9 cellular contexts compared by ENCODE assay signal in genomic region chr19:1068111-1069001, GRCh38. TPM values are rescaled to one million over a fixed set of nuclear protein-coding genes. Genes with fewer than 3 reads are reported as not detected.
A peak's percentile ranks its signal among the peaks of the same experiment; 100 is the strongest.
DNase-seq lines count a peak whose midpoint lies in the region; ATAC-seq and TF ChIP-seq lines count a peak whose summit lies in the region.
"Had no signal": no experiment of that assay in that cellular context is flagged by ENCODE, and none has a peak within 500 bp of the region (broad histone marks: within the 10 kb centered on the region; RNA-seq: fewer than 3 reads in every experiment).

No MANE protein-coding gene starts in this region.

- no peaks in the 10 kb centered on the region for H4K20me1 ChIP-seq in SK-N-SH (ENCODE audit: insufficient read depth)

- H3K4me1 ChIP-seq in SK-N-SH (ENCODE audit: control insufficient read depth in 1 of 2, insufficient read depth in 2 of 2, low read depth in 1 of 2, low read length in 1 of 2) (peaks cover 0 to 20% of the 10 kb centered on the region in 2 experiments; a peak in 1 of 4 replicates), right cardiac atrium (ENCODE audit: control insufficient read depth, insufficient read depth, low read length) (no peaks in the 10 kb centered on the region), tibial nerve (peaks cover 0 to 69% (median 25%) of the 10 kb centered on the region in 4 donors)

- peak overlapping the region; percentile 90 for H3K4me3 Mint-ChIP-seq in activated T-cell treated with anti-CD3 and anti-CD28 coated beads, Interleukin-2, amount 50 U/mL, for 24 hours

- no peak overlapping the region for H3K4me2 ChIP-seq in SK-N-SH

- no peaks in the 10 kb centered on the region for H3K79me2 ChIP-seq in SK-N-SH (ENCODE audit: insufficient read depth)

- no peaks in the 10 kb centered on the region for H3K36me3 ChIP-seq in SK-N-SH (replicated peaks in 1 of 2; ENCODE audit: control insufficient read depth in 1 of 2, insufficient read depth in 2 of 2, low read length in 1 of 2)
- H3K36me3 ChIP-seq in tibial nerve = no peaks in the 10 kb centered on the region

- H3K27me3 Mint-ChIP-seq in activated T-cell treated with anti-CD3 and anti-CD28 coated beads, Interleukin-2, amount 50 U/mL, for 24 hours = no peaks in the 10 kb centered on the region

- H3K27me3 ChIP-seq in SK-N-SH (ENCODE audit: insufficient read depth) = peaks cover 37% of the 10 kb centered on the region
- no peaks in the 10 kb centered on the region for H3K27me3 ChIP-seq in right cardiac atrium (ENCODE audit: control insufficient read depth, insufficient read depth)
- peaks cover 2 to 75% of the 10 kb centered on the region in 2 donors for H3K27me3 ChIP-seq in tibial nerve

- WGBS in SK-N-SH (ENCODE audit: low lambda C conversion rate) = 49% methylated on average over 16 of the region's 44 CpGs
- 67% methylated on average over 44 of the region's 44 CpGs for WGBS in right cardiac atrium
- WGBS in tibial nerve, 2 donors = 65 to 73% methylated on average over 23 to 27 of the region's 44 CpGs

- H2AFZ ChIP-seq in SK-N-SH (ENCODE audit: low read depth) = no peak overlapping the region

- DNase-seq in SK-N-SH = no peak
- peak; percentile 77 for DNase-seq in activated T-cell treated with anti-CD3 and anti-CD28 coated beads, Interleukin-2, amount 50 U/mL, for 24 hours
- peak; percentile 51 to 84 (median 83) for DNase-seq in right cardiac atrium
- peak in 1 of 2 donors; percentile 48 for DNase-seq in tibial nerve (ENCODE audit: low spot score in 2 of 2)
- no peak for DNase-seq in SK-N-DZ (ENCODE audit: low spot score)
- no peak for DNase-seq in glomerular visceral epithelial cell (ENCODE audit: extremely low spot score)
- no peak for DNase-seq in NCI-H748 treated with DMSO at 0.1 percent for 48 hours (lab: John Stamatoyannopoulos, UW)

- H3K27ac ChIP-seq in SK-N-SH (ENCODE audit: low read depth in 2 of 2, low read length in 1 of 2) = no peak overlapping the region
- no peak overlapping the region for H3K27ac ChIP-seq in right cardiac atrium (ENCODE audit: low read length)
- H3K27ac ChIP-seq in tibial nerve = peak overlapping the region in 2 of 4 donors; percentile 65 to 87

- intact Hi-C loops in right cardiac atrium (cut with DNase I) = no loop called here

- H3K9me3 Mint-ChIP-seq in activated T-cell treated with anti-CD3 and anti-CD28 coated beads, Interleukin-2, amount 50 U/mL, for 24 hours = no peaks in the 10 kb centered on the region

- CTCF ChIA-PET in SK-N-SH (lab: Yijun Ruan, JAX) = interaction anchor here (0.6 to 3.2 kb wide), 3 partner anchors 15 to 45 kb away, joined by 3 to 13 read pairs (median 5); no protein-coding TSS in a partner anchor

- peaks cover 63% of the 10 kb centered on the region for H3K4me1 Mint-ChIP-seq in activated T-cell treated with anti-CD3 and anti-CD28 coated beads, Interleukin-2, amount 50 U/mL, for 24 hours (ENCODE audit: low read depth)

- no peak for ATAC-seq in SK-N-SH treated with all-trans-retinoic acid at 6 μM for 48 hours
- peak in 1 of 2 donors; percentile 6 for ATAC-seq in right cardiac atrium

- POLR2A ChIA-PET in SK-N-SH (lab: Yijun Ruan, JAX) = no interaction called here

- TF ChIP-seq CTCF in SK-N-SH (IDR thresholded peaks at IDR 0.05) = no peak
- no peak for TF ChIP-seq CTCF in tibial nerve (IDR thresholded peaks at IDR 0.05)

- TF ChIP-seq RAD21 in SK-N-SH (IDR thresholded peaks at IDR 0.05; ENCODE audit: low read length) = no peak

- TF ChIP-seq POLR2A in tibial nerve (IDR thresholded peaks at IDR 0.05) = no peak

- no peaks in the 10 kb centered on the region for H3K9me2 ChIP-seq in SK-N-SH

- H3K9me3 ChIP-seq in SK-N-SH (no peaks in the 10 kb centered on the region), right cardiac atrium (ENCODE audit: control insufficient read depth, low read length) (no peaks in the 10 kb centered on the region), tibial nerve (no peaks in the 10 kb centered on the region)
- H3K9me3 ChIP-seq: A549 had no signal

- H3K4me3 ChIP-seq in SK-N-SH (ENCODE audit: low read depth in 2 of 2, low read length in 1 of 2) (no peak overlapping the region), right cardiac atrium (ENCODE audit: low read length) (peak overlapping the region; percentile 48), tibial nerve (peak overlapping the region; percentile 25 to 55 (median 42))

- peaks cover 44% of the 10 kb centered on the region for H3K36me3 Mint-ChIP-seq in activated T-cell treated with anti-CD3 and anti-CD28 coated beads, Interleukin-2, amount 50 U/mL, for 24 hours (ENCODE audit: low read depth)

- peaks cover 22% of the 10 kb centered on the region for H3F3A ChIP-seq in SK-N-SH (replicated peaks; ENCODE audit: insufficient read depth)

- H3K27ac Mint-ChIP-seq in activated T-cell treated with anti-CD3 and anti-CD28 coated beads, Interleukin-2, amount 50 U/mL, for 24 hours = peak overlapping the region; percentile 94

- no peak for TF ChIP-seq EP300 in SK-N-SH (IDR thresholded peaks at IDR 0.05; ENCODE audit: borderline replicate concordance in 1 of 2, low read depth in 1 of 2, low read length in 1 of 2)
- peak in 1 of 2 donors; percentile 26 for TF ChIP-seq EP300 in tibial nerve (IDR thresholded peaks at IDR 0.05)

- H3K9ac ChIP-seq in SK-N-SH = no peak overlapping the region

TF ChIP-seq in SK-N-SH treated with all-trans-retinoic acid at 6 μM for 48 hours, 23 proteins besides CTCF, POLR2A, EP300 and RAD21 (continues in another document):
- TF ChIP-seq BACH2 (CRISPR knock-in tag; IDR thresholded peaks at IDR 0.05; ENCODE audit: borderline replicate concordance) = no peak
- TF ChIP-seq ZFP3 (CRISPR knock-in tag; IDR thresholded peaks at IDR 0.05) = peak; percentile 97

TF ChIP-seq in SK-N-SH, 30 proteins besides CTCF, POLR2A, EP300 and RAD21 (continues in another document):
- no peak for TF ChIP-seq GABPA (IDR thresholded peaks at IDR 0.05; ENCODE audit: low read depth)
- TF ChIP-seq JUND (IDR thresholded peaks at IDR 0.05) = no peak
- TF ChIP-seq RXRA (IDR thresholded peaks at IDR 0.05; ENCODE audit: borderline replicate concordance, low read depth) = no peak
- TF ChIP-seq, protein P1, sequence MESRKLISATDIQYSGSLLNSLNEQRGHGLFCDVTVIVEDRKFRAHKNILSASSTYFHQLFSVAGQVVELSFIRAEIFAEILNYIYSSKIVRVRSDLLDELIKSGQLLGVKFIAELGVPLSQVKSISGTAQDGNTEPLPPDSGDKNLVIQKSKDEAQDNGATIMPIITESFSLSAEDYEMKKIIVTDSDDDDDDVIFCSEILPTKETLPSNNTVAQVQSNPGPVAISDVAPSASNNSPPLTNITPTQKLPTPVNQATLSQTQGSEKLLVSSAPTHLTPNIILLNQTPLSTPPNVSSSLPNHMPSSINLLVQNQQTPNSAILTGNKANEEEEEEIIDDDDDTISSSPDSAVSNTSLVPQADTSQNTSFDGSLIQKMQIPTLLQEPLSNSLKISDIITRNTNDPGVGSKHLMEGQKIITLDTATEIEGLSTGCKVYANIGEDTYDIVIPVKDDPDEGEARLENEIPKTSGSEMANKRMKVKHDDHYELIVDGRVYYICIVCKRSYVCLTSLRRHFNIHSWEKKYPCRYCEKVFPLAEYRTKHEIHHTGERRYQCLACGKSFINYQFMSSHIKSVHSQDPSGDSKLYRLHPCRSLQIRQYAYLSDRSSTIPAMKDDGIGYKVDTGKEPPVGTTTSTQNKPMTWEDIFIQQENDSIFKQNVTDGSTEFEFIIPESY (IDR thresholded peaks at IDR 0.05; ENCODE audit: borderline replicate concordance, low read depth) = no peak
- no peak for TF ChIP-seq MEF2A (IDR thresholded peaks at IDR 0.05; ENCODE audit: borderline replicate concordance, low read depth)

RNA-seq across cellular contexts. Expression of gene ARHGAP45, which starts 1.4 kb away (rescaled TPM):
- polyA plus RNA-seq in SK-N-SH (2012; rRNA removed) (2.8 and 4.2 TPM in 2 replicates), right cardiac atrium (5.9 TPM)
- polyA plus RNA-seq in SK-N-SH (2012; cell fraction: cytosol; rRNA removed) = 1.7 and 2.5 TPM in 2 replicates
- 5.9 and 9.7 TPM in 2 replicates for polyA plus RNA-seq in SK-N-SH (2012; cell fraction: nucleus; rRNA removed)
- total RNA-seq in right cardiac atrium (10 to 100 TPM in 1 of 4 donors, 1 to 10 TPM in 3; 7.7 to 10.4 (median 9.2) TPM), tibial nerve (10 to 100 TPM; 28.4 to 66.9 (median 38.6) TPM)
- 3.2 and 6.2 TPM in 2 replicates for polyA plus RNA-seq in SK-N-DZ (2014; cell fraction: cytosol; rRNA removed)
- 6.1 and 10.6 TPM in 2 replicates for polyA plus RNA-seq in SK-N-DZ (2014; cell fraction: nucleus; rRNA removed)

RNA-seq across cellular contexts. Expression of gene POLR2E, which starts 26.8 kb away (rescaled TPM):
- polyA plus RNA-seq in SK-N-SH (2012; rRNA removed) = 238 and 283 TPM in 2 replicates
- polyA plus RNA-seq in SK-N-SH (2012; cell fraction: cytosol; rRNA removed) = 143 and 208 TPM in 2 replicates
- polyA plus RNA-seq in SK-N-SH (2012; cell fraction: nucleus; rRNA removed) = 134 and 138 TPM in 2 replicates
- 100 to 1,000 TPM; 110 to 145 (median 131) TPM for total RNA-seq in right cardiac atrium
- polyA plus RNA-seq in right cardiac atrium = 179 TPM
- 100 to 1,000 TPM in 3 of 4 donors, 10 to 100 TPM in 1; 81.6 to 136 (median 121) TPM for total RNA-seq in tibial nerve
- polyA plus RNA-seq in SK-N-DZ (2014; cell fraction: cytosol; rRNA removed) = 240 and 311 TPM in 2 replicates
- 150 and 168 TPM in 2 replicates for polyA plus RNA-seq in SK-N-DZ (2014; cell fraction: nucleus; rRNA removed)

RNA-seq across cellular contexts. Expression of gene ABCA7, which starts 28.4 kb away (rescaled TPM):
- polyA plus RNA-seq in SK-N-SH (2012; rRNA removed) (7.8 and 8.3 TPM in 2 replicates), right cardiac atrium (9.1 TPM)
- 3.1 and 3.9 TPM in 2 replicates for polyA plus RNA-seq in SK-N-SH (2012; cell fraction: cytosol; rRNA removed)
- 53.6 and 91.8 TPM in 2 replicates for polyA plus RNA-seq in SK-N-SH (2012; cell fraction: nucleus; rRNA removed)
- total RNA-seq in right cardiac atrium (10 to 100 TPM in 1 of 4 donors, 1 to 10 TPM in 3; 7.3 to 10.4 (median 8.7) TPM), tibial nerve (10 to 100 TPM in 3 of 4 donors, 1 to 10 TPM in 1; 9.6 to 25.8 (median 13.7) TPM)
- polyA plus RNA-seq in SK-N-DZ (2014; cell fraction: cytosol; rRNA removed) = 7.6 and 10.8 TPM in 2 replicates
- polyA plus RNA-seq in SK-N-DZ (2014; cell fraction: nucleus; rRNA removed) = 71.2 and 150 TPM in 2 replicates

RNA-seq across cellular contexts. Expression of gene GPX4, which starts 35.4 kb away (rescaled TPM):
- polyA plus RNA-seq in SK-N-SH (2012; rRNA removed) (566 and 925 TPM in 2 replicates), right cardiac atrium (713 TPM)
- polyA plus RNA-seq in SK-N-SH (2012; cell fraction: cytosol; rRNA removed) = 591 and 700 TPM in 2 replicates
- polyA plus RNA-seq in SK-N-SH (2012; cell fraction: nucleus; rRNA removed) = 511 and 671 TPM in 2 replicates
- total RNA-seq in right cardiac atrium (100 to 1,000 TPM; 300 to 374 (median 359) TPM), tibial nerve (100 to 1,000 TPM; 337 to 518 (median 493) TPM)
- polyA plus RNA-seq in SK-N-DZ (2014; cell fraction: cytosol; rRNA removed) = 781 and 852 TPM in 2 replicates
- polyA plus RNA-seq in SK-N-DZ (2014; cell fraction: nucleus; rRNA removed) = 522 and 693 TPM in 2 replicates

RNA-seq across cellular contexts. Expression of gene CNN2, which starts 41.9 kb away (rescaled TPM):
- polyA plus RNA-seq in SK-N-SH (2012; rRNA removed) (152 and 279 TPM in 2 replicates), right cardiac atrium (52.1 TPM)
- 125 and 167 TPM in 2 replicates for polyA plus RNA-seq in SK-N-SH (2012; cell fraction: cytosol; rRNA removed)
- polyA plus RNA-seq in SK-N-SH (2012; cell fraction: nucleus; rRNA removed) = 199 and 204 TPM in 2 replicates
- total RNA-seq in right cardiac atrium (10 to 100 TPM; 57.4 to 75.9 (median 63.8) TPM), tibial nerve (100 to 1,000 TPM in 1 of 4 donors, 10 to 100 TPM in 3; 69.9 to 122 (median 79.4) TPM)
- polyA plus RNA-seq in SK-N-DZ (2014; cell fraction: cytosol; rRNA removed) = 100.0 and 112 TPM in 2 replicates
- polyA plus RNA-seq in SK-N-DZ (2014; cell fraction: nucleus; rRNA removed) = 50.3 and 54.1 TPM in 2 replicates

Comparison
In these comparisons a context has a peak if more than half of its experiments do, and no peak if none do; other contexts are left out.
1. DNase-seq: peak in activated T-cell treated with anti-CD3 and anti-CD28 coated beads, Interleukin-2, amount 50 U/mL, for 24 hours (single experiment) and right cardiac atrium (3 of 3); none in SK-N-SH (single experiment), SK-N-DZ (single experiment), glomerular visceral epithelial cell (single experiment) and NCI-H748 treated with DMSO at 0.1 percent for 48 hours (single experiment).
2. H3K4me3 ChIP-seq: peak in right cardiac atrium (single experiment) and tibial nerve (4 of 4); none in SK-N-SH (0 of 2).